Comparison of ENCODE assay signal across 24 cellular contexts in genomic region chr1:171901245-171901644, GRCh38. TPM values are rescaled to one million over a fixed set of nuclear protein-coding genes. Genes with fewer than 3 reads are reported as not detected.
DNase-seq lines count a peak whose midpoint lies in the region; ATAC-seq and TF ChIP-seq lines count a peak whose summit lies in the region.
"Had no signal": no experiment of that assay in that cellular context is flagged by ENCODE, and none has a peak within 500 bp of the region (broad histone marks: within the 10 kb centered on the region; RNA-seq: fewer than 3 reads in every experiment).

No MANE protein-coding gene starts in this region.

- peak overlapping the region; percentile 17; the same call in 1 of the 2 replicates for H3K4me2 ChIP-seq in HCT116 (ENCODE audit: low read length)
- H3K4me2 ChIP-seq in neural progenitor cell: no peak overlapping the region

- no peaks in the 10 kb centered on the region for H3K27me3 Mint-ChIP-seq in neural progenitor cell (ENCODE audit: insufficient read depth, low read depth)
- H3K27me3 Mint-ChIP-seq: activated CD8-positive, alpha-beta T cell treated with anti-CD3 and anti-CD28 coated beads for 36 hours; activated T-cell treated with anti-CD3 and anti-CD28 coated beads, Interleukin-2, amount 50 U/mL, for 24 hours; CD4-positive, alpha-beta T cell had no signal

- intact Hi-C loops in HCT116 (cut with micrococcal nuclease): no loop called here
- intact Hi-C loops in testis (cut with DNase I; ENCODE audit: low total_unique reads): no loop called here
- intact Hi-C loops in upper lobe of right lung (cut with DNase I): no loop called here

- peaks cover 7% of the 10 kb centered on the region for H3F3A ChIP-seq in neural progenitor cell (ENCODE audit: low read depth)

- DNase-seq in HCT116 (ENCODE audit: low read depth, low spot score): no peak
- peak; percentile 12 for DNase-seq in RPMI7951 (ENCODE audit: low read depth)
- DNase-seq in epithelial cell of proximal tubule (ENCODE audit: low read depth): peak; percentile 18
- DNase-seq in neural progenitor cell (ENCODE audit: low spot score): no peak
- DNase-seq in stimulated activated CD4-positive, alpha-beta T cell treated with anti-CD3 and anti-CD28 coated beads, Interleukin-15, amount 100 ng/mL, for 24 hours: no peak
- no peak for DNase-seq in testis
- no peak for DNase-seq in GDM1 (lab: John Stamatoyannopoulos, UW)
- no peak for DNase-seq in upper lobe of right lung
- DNase-seq: activated CD8-positive, alpha-beta T cell treated with anti-CD3 and anti-CD28 coated beads for 36 hours; activated naive CD4-positive, alpha-beta T cell treated with Interleukin-2 at 50 U/mL for 16 hours; activated T-cell treated with anti-CD3 and anti-CD28 coated beads, Interleukin-2, amount 50 U/mL, for 24 hours; CD4-positive, alpha-beta T cell; DMS153; effector memory CD8-positive, alpha-beta T cell; heart right ventricle; HFFc6; KG1; naive thymus-derived CD8-positive, alpha-beta T cell; OCI-M1; stimulated activated CD4-positive, alpha-beta T cell treated with anti-CD3 and anti-CD28 coated beads, Interleukin-4, amount 100 ng/mL, for 24 hours had no signal

- no peaks in the 10 kb centered on the region for H3K9me3 Mint-ChIP-seq in neural progenitor cell
- H3K9me3 Mint-ChIP-seq: activated CD8-positive, alpha-beta T cell treated with anti-CD3 and anti-CD28 coated beads for 36 hours; activated T-cell treated with anti-CD3 and anti-CD28 coated beads, Interleukin-2, amount 50 U/mL, for 24 hours; CD4-positive, alpha-beta T cell; effector memory CD8-positive, alpha-beta T cell; HFFc6; naive thymus-derived CD8-positive, alpha-beta T cell; WTC11 had no signal

- peaks cover 16% of the 10 kb centered on the region for H3K4me1 Mint-ChIP-seq in neural progenitor cell

- TF ChIP-seq RAD21 in HCT116 (IDR thresholded peaks at IDR 0.05; ENCODE audit: low read depth): no peak

- ATAC-seq in HCT116 (peak; percentile 50), upper lobe of right lung (no peak)
- ATAC-seq: activated CD8-positive, alpha-beta T cell treated with anti-CD3 and anti-CD28 coated beads for 36 hours; effector memory CD8-positive, alpha-beta T cell; heart right ventricle; naive thymus-derived CD8-positive, alpha-beta T cell; WTC11 had no signal

- H3K9ac ChIP-seq in HCT116 (ENCODE audit: low read length) (no peak overlapping the region), neural progenitor cell (no peak overlapping the region)
- H3K9ac ChIP-seq: parathyroid adenoma had no signal

- no peak for TF ChIP-seq CTCF in HCT116 (IDR thresholded peaks at IDR 0.05 in 2 of 3, conservative IDR thresholded peaks at IDR 0.05 in 1 of 3; ENCODE audit: borderline replicate concordance in 1 of 3, insufficient read depth in 1 of 3, low read depth in 2 of 3, low read length in 2 of 3)
- no peak for TF ChIP-seq CTCF in epithelial cell of proximal tubule (conservative IDR thresholded peaks at IDR 0.05; ENCODE audit: low read depth, low read length)
- TF ChIP-seq CTCF in neural progenitor cell (IDR thresholded peaks at IDR 0.05): no peak
- no peak for TF ChIP-seq CTCF in testis (IDR thresholded peaks at IDR 0.05)
- TF ChIP-seq CTCF in upper lobe of right lung (IDR thresholded peaks at IDR 0.05): no peak

- H3K9me3 ChIP-seq in HCT116 (ENCODE audit: control insufficient read depth in 1 of 2, insufficient read depth in 1 of 2, low read depth in 1 of 2, low read length in 2 of 2) (no peaks in the 10 kb centered on the region), neural progenitor cell (ENCODE audit: low read depth) (no peaks in the 10 kb centered on the region), testis (no peaks in the 10 kb centered on the region), upper lobe of right lung (no peaks in the 10 kb centered on the region)
- H3K9me3 ChIP-seq: heart right ventricle, SJSA1 had no signal

- TF ChIP-seq POLR2A in HCT116 (IDR thresholded peaks at IDR 0.05; ENCODE audit: borderline replicate concordance, extremely low read depth, insufficient read depth, insufficient read length) (no peak), testis (IDR thresholded peaks at IDR 0.05) (no peak)

- no peak overlapping the region for H2AFZ ChIP-seq in HCT116 (ENCODE audit: low read depth, low read length, poor library complexity, severe bottlenecking)
- no peak overlapping the region for H2AFZ ChIP-seq in neural progenitor cell (replicated peaks)
- H2AFZ ChIP-seq: parathyroid adenoma had no signal

- no peaks in the 10 kb centered on the region for H3K27me3 ChIP-seq in HCT116 (ENCODE audit: insufficient read depth, low read length)
- no peaks in the 10 kb centered on the region for H3K27me3 ChIP-seq in neural progenitor cell
- no peaks in the 10 kb centered on the region for H3K27me3 ChIP-seq in testis
- H3K27me3 ChIP-seq in upper lobe of right lung: no peaks in the 10 kb centered on the region
- H3K27me3 ChIP-seq: heart right ventricle, SJSA1 had no signal

- RAD21 ChIA-PET in HCT116 (lab: Charles Lee; ENCODE audit: low non-redundant PET in 1 of 2, low total read pairs in 2 of 2, uncharacterized antibody in 2 of 2, unreplicated experiment in 2 of 2): no interaction called here

- no peaks in the 10 kb centered on the region for H3K36me3 Mint-ChIP-seq in neural progenitor cell
- H3K36me3 Mint-ChIP-seq: WTC11 had no signal

- 45 to 58% methylated on average over 7 of the region's 7 CpGs for WGBS in testis, 2 donors

- H3K4me1 ChIP-seq in HCT116 (ENCODE audit: control insufficient read depth in 1 of 2, insufficient read depth in 2 of 2, low read length in 2 of 2) (peaks cover 0 to 7% of the 10 kb centered on the region in 2 experiments; a peak in 1 of 4 replicates), neural progenitor cell (peaks cover 15% of the 10 kb centered on the region), testis (no peaks in the 10 kb centered on the region), upper lobe of right lung (peaks cover 8% of the 10 kb centered on the region)
- H3K4me1 ChIP-seq: parathyroid adenoma, SJSA1 had no signal

- peak overlapping the region; percentile 57 for H3K27ac Mint-ChIP-seq in neural progenitor cell
- H3K27ac Mint-ChIP-seq: activated CD8-positive, alpha-beta T cell treated with anti-CD3 and anti-CD28 coated beads for 36 hours; activated T-cell treated with anti-CD3 and anti-CD28 coated beads, Interleukin-2, amount 50 U/mL, for 24 hours; CD4-positive, alpha-beta T cell; effector memory CD8-positive, alpha-beta T cell; HFFc6; naive thymus-derived CD8-positive, alpha-beta T cell; WTC11 had no signal

- H3K27ac ChIP-seq in HCT116 (ENCODE audit: low read depth, low read length) (no peak overlapping the region), neural progenitor cell (no peak overlapping the region), testis (no peak overlapping the region), upper lobe of right lung (no peak overlapping the region)
- H3K27ac ChIP-seq: parathyroid adenoma, SJSA1, skin epidermis had no signal

- no peak overlapping the region for H3K4me3 ChIP-seq in HCT116 (replicated peaks in 1 of 2; ENCODE audit: low read depth in 1 of 2, low read length in 2 of 2)
- H3K4me3 ChIP-seq in epithelial cell of proximal tubule (ENCODE audit: low read depth, low read length): no peak overlapping the region
- H3K4me3 ChIP-seq in neural progenitor cell: no peak overlapping the region
- no peak overlapping the region for H3K4me3 ChIP-seq in testis
- H3K4me3 ChIP-seq in upper lobe of right lung: no peak overlapping the region
- H3K4me3 ChIP-seq: SJSA1, skin epidermis had no signal

- no peaks in the 10 kb centered on the region for H3K9me2 ChIP-seq in HCT116 (ENCODE audit: insufficient read depth)

- no peaks in the 10 kb centered on the region for H3K36me3 ChIP-seq in HCT116 (ENCODE audit: control insufficient read depth in 1 of 2, insufficient read depth in 2 of 2, low read length in 2 of 2)
- no peaks in the 10 kb centered on the region for H3K36me3 ChIP-seq in neural progenitor cell
- H3K36me3 ChIP-seq in testis (ENCODE audit: low read depth, missing control alignments): no peaks in the 10 kb centered on the region
- H3K36me3 ChIP-seq in upper lobe of right lung: no peaks in the 10 kb centered on the region
- H3K36me3 ChIP-seq: heart right ventricle, SJSA1 had no signal

- POLR2A ChIA-PET in HCT116 (lab: Charles Lee): no interaction called here

- H3K4me3 Mint-ChIP-seq in neural progenitor cell: no peak overlapping the region
- H3K4me3 Mint-ChIP-seq: activated CD8-positive, alpha-beta T cell treated with anti-CD3 and anti-CD28 coated beads for 36 hours; activated T-cell treated with anti-CD3 and anti-CD28 coated beads, Interleukin-2, amount 50 U/mL, for 24 hours; CD4-positive, alpha-beta T cell; effector memory CD8-positive, alpha-beta T cell; HFFc6; naive thymus-derived CD8-positive, alpha-beta T cell; WTC11 had no signal

- CTCF ChIA-PET in HCT116 (lab: Charles Lee): no interaction called here

- no TSS peak for BruUV-seq in HCT116 (replicated peaks; lab: Mats Ljungman, UMichigan)

- no peaks in the 10 kb centered on the region for H3K79me2 ChIP-seq in HCT116 (ENCODE audit: insufficient read depth, low read length)
- no peaks in the 10 kb centered on the region for H3K79me2 ChIP-seq in neural progenitor cell (ENCODE audit: low read depth)
- H3K79me2 ChIP-seq: parathyroid adenoma had no signal

- no peaks in the 10 kb centered on the region for H4K20me1 ChIP-seq in HCT116 (ENCODE audit: insufficient read depth)
- no peaks in the 10 kb centered on the region for H4K20me1 ChIP-seq in neural progenitor cell (ENCODE audit: low read depth)

TF ChIP-seq in HCT116, 20 proteins besides CTCF, POLR2A, EP300 and RAD21:
- TF ChIP-seq JUND (IDR thresholded peaks at IDR 0.05) (no peak), ELF1 (IDR thresholded peaks at IDR 0.05; ENCODE audit: borderline replicate concordance, low read depth) (no peak)
TF ChIP-seq in HCT116: peak in this region for 0.

RNA-seq across cellular contexts. Expression of gene DNM3, which starts 59.9 kb away (rescaled TPM):
- total RNA-seq in HCT116 (2021; ENCODE audit: unreplicated experiment) (3.1 TPM), epithelial cell of proximal tubule (1.8 and 2.5 TPM in 2 replicates), neural progenitor cell (ENCODE audit: low replicate concordance) (1.1 and 1.2 TPM in 2 replicates), testis (10 to 100 TPM in 1 of 2 donors, 1 to 10 TPM in 1; 8.4 to 10.2 TPM), upper lobe of right lung (15.4 TPM)
- polyA plus RNA-seq in HCT116 (2012): 0.77 and 1.3 TPM in 2 replicates
- total RNA-seq in RPMI7951 (2014; rRNA removed; shearing (Covaris generic)): 1.7 and 4.1 TPM in 2 replicates
- polyA plus RNA-seq in testis (ENCODE audit: insufficient read depth, low read depth, low replicate concordance): 4.9 TPM

Comparison
In these comparisons a context has a peak if more than half of its experiments do, and no peak if none do; other contexts are left out.
1. DNase-seq: peak in RPMI7951 (single experiment) and epithelial cell of proximal tubule (single experiment); none in HCT116 (single experiment), neural progenitor cell (single experiment), stimulated activated CD4-positive, alpha-beta T cell treated with anti-CD3 and anti-CD28 coated beads, Interleukin-15, amount 100 ng/mL, for 24 hours (single experiment), testis (single experiment), GDM1 (single experiment) and upper lobe of right lung (single experiment).